Comparison of ENCODE assay signal across 9 cellular contexts in the genomic region with DNA sequence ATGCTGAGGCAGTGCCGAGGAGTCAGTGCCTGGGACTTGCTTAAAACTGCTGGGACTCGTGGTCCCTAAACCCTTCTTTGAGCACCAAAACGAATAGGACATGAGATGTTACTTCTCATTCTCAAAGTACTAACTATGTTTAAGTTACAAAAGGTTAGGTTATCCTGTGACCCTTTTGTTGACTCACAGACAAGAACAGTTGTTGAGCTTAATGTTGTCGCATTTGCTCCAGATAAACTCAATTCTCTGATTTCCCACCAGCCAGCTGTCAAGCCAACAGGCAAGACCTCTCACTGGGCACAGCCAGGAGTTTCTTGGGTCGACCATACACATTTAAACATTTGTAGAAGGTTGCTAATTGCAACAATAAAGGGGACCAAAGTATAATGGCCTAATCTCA.
"Had no signal": no experiment of that assay in that cellular context is flagged by ENCODE, and none has a peak within 500 bp of the region (broad histone marks: within the 10 kb centered on the region; RNA-seq: fewer than 3 reads in every experiment).

No MANE protein-coding gene starts in this region.

- H3K4me3 ChIP-seq: GM23248, HAP-1 had no signal

- H3K27ac Mint-ChIP-seq: HFFc6, IgD-negative memory B cell had no signal

- H2AFZ ChIP-seq: GM23248 had no signal

- ATAC-seq: HCT116, HepG2 had no signal

- H3K4me1 Mint-ChIP-seq: IgD-negative memory B cell had no signal

- H3K27me3 Mint-ChIP-seq: IgD-negative memory B cell had no signal

- H3K27ac ChIP-seq: GM23248, HL-60 had no signal

- H3K9me3 Mint-ChIP-seq: HFFc6 had no signal

- H3K9ac ChIP-seq: GM23248 had no signal

- H3K4me1 ChIP-seq: HAP-1 had no signal

- H3K9me3 ChIP-seq: HAP-1 had no signal

- DNase-seq: GM23248, GOT3, H7, HFFc6 had no signal

- H3K4me3 Mint-ChIP-seq: HFFc6, IgD-negative memory B cell had no signal

- H3K36me3 Mint-ChIP-seq: IgD-negative memory B cell had no signal

- H3K36me3 ChIP-seq: HAP-1 had no signal
